Comparison of ENCODE assay signal across 20 cellular contexts in genomic region chr11:75044381-75045170, GRCh38. TPM values are rescaled to one million over a fixed set of nuclear protein-coding genes. Genes with fewer than 3 reads are reported as not detected.
"Had no signal": no experiment of that assay in that cellular context is flagged by ENCODE, and none has a peak within 500 bp of the region (broad histone marks: within the 10 kb centered on the region; RNA-seq: fewer than 3 reads in every experiment).

No MANE protein-coding gene starts in this region.

RNA-seq across cellular contexts. Expression of gene OR2AT4, which starts 52.1 kb away (rescaled TPM):
- total RNA-seq: colonic mucosa; endothelial cell of umbilical vein; epithelial cell of proximal tubule; fibroblast of lung; foreskin keratinocyte; gastroesophageal sphincter; heart left ventricle; kidney; left lobe of liver; liver; lung; mucosa of gallbladder; naive thymus-derived CD4-positive, alpha-beta T cell; osteoblast; right atrium auricular region; stomach; subcutaneous adipose tissue; temporal lobe; upper lobe of left lung had no signal
- polyA plus RNA-seq: endothelial cell of umbilical vein; fibroblast of lung; foreskin keratinocyte; heart left ventricle; hepatocyte; liver; lung; naive thymus-derived CD4-positive, alpha-beta T cell; stomach had no signal
